Comparison of ENCODE assay signal across 11 cellular contexts in the genomic region with DNA sequence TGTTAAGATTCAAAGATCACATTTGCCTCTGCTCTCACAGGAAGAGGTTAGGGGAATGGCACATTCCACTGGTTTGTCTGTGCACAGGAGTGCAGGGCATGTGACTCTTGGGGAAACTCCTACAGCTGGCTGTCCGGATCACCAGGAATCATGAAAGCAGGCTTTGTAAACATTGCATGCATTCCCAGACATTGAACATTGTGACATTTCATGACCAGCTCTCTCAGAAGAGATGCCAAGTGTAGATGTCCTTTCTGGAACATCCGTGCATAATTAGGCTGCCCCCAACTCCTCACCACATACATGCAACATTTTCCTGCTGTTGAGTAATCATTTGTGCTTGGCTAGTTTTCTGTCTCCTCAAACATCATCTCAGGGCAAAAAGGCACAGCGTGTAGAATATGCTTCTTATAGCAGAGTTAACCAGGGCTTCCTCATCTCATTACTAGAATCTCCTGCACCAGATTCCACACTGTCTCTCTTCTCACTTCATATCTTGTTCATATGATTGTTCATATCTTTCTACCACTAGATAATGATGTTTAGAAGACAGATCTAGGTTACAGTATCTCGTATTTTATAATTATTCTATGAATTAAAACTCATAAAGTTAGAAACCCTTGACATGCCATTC.
DNase-seq lines count a peak whose midpoint lies in the region; ATAC-seq, FAIRE-seq and TF ChIP-seq lines count a peak whose summit lies in the region.
"Had no signal": no experiment of that assay in that cellular context is flagged by ENCODE, and none has a peak within 500 bp of the region (broad histone marks: within the 10 kb centered on the region; RNA-seq: fewer than 3 reads in every experiment).

No MANE protein-coding gene starts in this region.

- DNase-seq in Caki2 (ENCODE audit: low read depth) (peak; percentile 9), RCC 7860 (ENCODE audit: low spot score) (peak; percentile 91), fibroblast of gingiva (ENCODE audit: low read depth) (peak; percentile 99), osteoblast (ENCODE audit: insufficient read length, low spot score, missing footprints) (peak; percentile 52), UCSD-AML1 (lab: John Stamatoyannopoulos, UW; ENCODE audit: unreplicated experiment) (no peak), GM13977 (ENCODE audit: low spot score) (no peak)
- DNase-seq: activated CD4-positive, CD25-positive, alpha-beta regulatory T cell; DMS53; stimulated activated CD4-positive, alpha-beta T cell treated with anti-CD3 and anti-CD28 coated beads, Interleukin-2, amount 100 ng/mL, for 48 hours had no signal

- no peaks in the 10 kb centered on the region for H3K27me3 ChIP-seq in osteoblast (ENCODE audit: insufficient read depth, low read length)

- H3K4me3 ChIP-seq in osteoblast (ENCODE audit: insufficient read depth, low read length), result no peak overlapping the region

- TF ChIP-seq CTCF in osteoblast (IDR thresholded peaks at IDR 0.05; ENCODE audit: extremely low read depth, low read depth, low read length) (no peak), GM13977 (IDR thresholded peaks at IDR 0.05; ENCODE audit: extremely low read depth, insufficient read depth, missing control alignments) (no peak)

- ATAC-seq in HG03139 (IDR thresholded peaks at IDR 0.05; ENCODE audit: unreplicated experiment) (no peak), GM21717 (IDR thresholded peaks at IDR 0.05; ENCODE audit: unreplicated experiment) (no peak)

- H3K27ac ChIP-seq in osteoblast (ENCODE audit: low read depth, low read length), result peak overlapping the region; percentile 93

- FAIRE-seq in RCC 7860 (lab: Jason Lieb, UNC), result peak; percentile 53

- H3K4me1 ChIP-seq in osteoblast (ENCODE audit: insufficient read depth, low read length), result peaks cover 61% of the 10 kb centered on the region

- H3K36me3 ChIP-seq in osteoblast (ENCODE audit: insufficient read depth, low read length), result peaks cover 4% of the 10 kb centered on the region

- H4K20me1 ChIP-seq in osteoblast (ENCODE audit: insufficient read depth, low read length), result no peaks in the 10 kb centered on the region

- in situ Hi-C loops in Caki2 (cut with HindIII; ENCODE audit: low pct_unique_long_range_greater_than_20kb, low sequenced_read_pairs) (no loop called here), GM13977 (cut with MboI; ENCODE audit: low pct_unique_long_range_greater_than_20kb, low sequenced_read_pairs, unreplicated experiment) (no loop called here)

- H3K79me2 ChIP-seq in osteoblast (ENCODE audit: insufficient read depth, low read length), result peaks cover 50% of the 10 kb centered on the region

- peak overlapping the region; percentile 37 for H3K4me2 ChIP-seq in osteoblast (ENCODE audit: insufficient read depth, low read length)

- H2AFZ ChIP-seq in osteoblast (ENCODE audit: low read length), result no peak overlapping the region

- no peaks in the 10 kb centered on the region for H3K9me3 ChIP-seq in osteoblast (ENCODE audit: low read depth, low read length)

Comparison
In these comparisons a context has a peak if more than half of its experiments do, and no peak if none do; other contexts are left out.
1. DNase-seq: peak in Caki2 (single experiment), RCC 7860 (single experiment), fibroblast of gingiva (single experiment) and osteoblast (single experiment); none in UCSD-AML1 (single experiment) and GM13977 (single experiment).